34 cellular contexts compared by ENCODE assay signal in the genomic region with DNA sequence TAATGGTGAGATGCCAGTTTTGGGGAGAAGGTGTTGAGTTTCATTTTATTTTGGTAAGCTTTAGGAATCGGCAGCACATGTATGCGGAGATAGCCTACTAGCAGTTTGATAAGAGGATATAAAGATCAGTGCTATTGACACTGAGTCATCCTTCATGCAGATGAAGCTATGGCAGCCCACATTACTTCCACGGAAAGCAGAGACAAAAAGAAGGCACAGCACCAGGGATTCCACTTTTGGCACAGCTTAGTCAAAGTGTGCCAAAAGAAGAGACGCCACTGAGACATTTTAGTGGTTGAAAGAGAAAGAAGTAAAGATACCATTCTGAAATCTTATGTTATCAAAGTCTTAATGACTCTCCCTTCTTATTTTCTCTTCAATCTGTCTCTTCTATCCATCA.
"Had no signal": no experiment of that assay in that cellular context is flagged by ENCODE, and none has a peak within 500 bp of the region (broad histone marks: within the 10 kb centered on the region; RNA-seq: fewer than 3 reads in every experiment).

No MANE protein-coding gene starts in this region.

- H3K4me2 ChIP-seq: KMS-11, PC-9 had no signal

- H3K4me3 ChIP-seq: PC-9, SJCRH30, SK-N-MC had no signal

- H2AFZ ChIP-seq: PC-9 had no signal

- ATAC-seq: Panc1, Right ventricle myocardium inferior, SK-N-SH treated with all-trans-retinoic acid at 6 μM for 48 hours, T-cell had no signal

- H3K27ac ChIP-seq: KMS-11, PC-9, RWPE1, SJCRH30, SK-N-MC had no signal

- H3K27me3 ChIP-seq: SJCRH30 had no signal

- H3K36me3 ChIP-seq: SJCRH30 had no signal

- H3K9ac ChIP-seq: KMS-11 had no signal

- H3K4me1 ChIP-seq: SJCRH30 had no signal

- FAIRE-seq: RCC 7860 had no signal

- H3K9me3 ChIP-seq: SJCRH30 had no signal

- DNase-seq: Karpas-422, MM.1S, MV-4-11, NCI-H1092, NCI-H1105 treated with DMSO at 0.1 percent for 48 hours, NCI-H1417, NCI-H1436, NCI-H146, NCI-H1694, NCI-H187, NCI-H1930, NCI-H2029 treated with DMSO at 0.1 percent for 48 hours, NCI-H2081 treated with DMSO at 0.1 percent for 48 hours, NCI-H2107, NCI-H2171, NCI-H226, NCI-H446 treated with DMSO at 0.1 percent for 48 hours, NCI-H510A, NCI-H524, NCI-H526, NCI-H69, NCI-H748 treated with DMSO at 0.1 percent for 48 hours, PC-9, SHP77, SIG-M5, SJCRH30, T-cell had no signal
